Comparison of ENCODE assay signal across 1 cellular context in the genomic region with DNA sequence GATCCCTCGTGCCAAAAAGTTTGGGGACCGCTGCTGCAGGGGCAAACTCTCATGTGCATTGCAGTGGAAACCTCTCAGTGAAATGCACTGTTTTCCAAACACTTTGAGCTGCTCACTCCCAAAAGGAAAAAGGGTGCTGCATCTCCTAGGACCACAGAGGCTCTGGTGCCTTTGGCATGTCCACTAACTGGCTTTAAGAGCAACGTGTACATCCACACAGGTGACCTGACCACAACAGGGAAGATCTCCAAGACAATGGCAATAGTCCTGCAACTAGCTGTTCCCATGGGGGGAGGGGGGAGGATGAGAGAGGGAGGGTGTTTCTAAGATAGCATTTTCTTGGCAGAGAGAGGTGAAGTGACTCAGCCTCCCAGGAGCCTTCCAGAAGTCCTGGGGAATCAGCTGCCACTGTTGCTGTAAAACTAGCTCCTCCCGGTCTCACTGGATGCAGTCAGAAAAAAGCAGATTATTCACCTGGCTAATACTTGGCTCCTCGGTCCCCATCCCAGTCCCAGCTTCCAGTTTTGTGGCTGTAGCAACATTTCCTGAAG.
TF ChIP-seq lines count a peak whose summit lies in the region.

No MANE protein-coding gene starts in this region.

TF ChIP-seq in A549, 52 proteins besides CTCF, POLR2A, EP300 and RAD21 (continued from another document):
- TF ChIP-seq, protein P1, sequence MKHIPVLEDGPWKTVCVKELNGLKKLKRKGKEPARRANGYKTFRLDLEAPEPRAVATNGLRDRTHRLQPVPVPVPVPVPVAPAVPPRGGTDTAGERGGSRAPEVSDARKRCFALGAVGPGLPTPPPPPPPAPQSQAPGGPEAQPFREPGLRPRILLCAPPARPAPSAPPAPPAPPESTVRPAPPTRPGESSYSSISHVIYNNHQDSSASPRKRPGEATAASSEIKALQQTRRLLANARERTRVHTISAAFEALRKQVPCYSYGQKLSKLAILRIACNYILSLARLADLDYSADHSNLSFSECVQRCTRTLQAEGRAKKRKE (CRISPR knock-in tag; IDR thresholded peaks at IDR 0.05; ENCODE audit: low read depth) = no peak
- TF ChIP-seq KDM5A (IDR thresholded peaks at IDR 0.05) (no peak), TP53 (CRISPR knock-in tag; IDR thresholded peaks at IDR 0.05) (no peak), BHLHE40 (IDR thresholded peaks at IDR 0.05; ENCODE audit: low read depth, low read length) (no peak), HDAC2 (IDR thresholded peaks at IDR 0.05) (no peak), MYC (IDR thresholded peaks at IDR 0.05; ENCODE audit: borderline replicate concordance, low read length) (no peak), NFE2L2 (conservative IDR thresholded peaks at IDR 0.05; ENCODE audit: low read length) (no peak), FOSB (CRISPR knock-in tag; IDR thresholded peaks at IDR 0.05) (no peak), TFCP2L1 (CRISPR knock-in tag; IDR thresholded peaks at IDR 0.05) (no peak)
